ENCODE assay signal across 10 cellular contexts in genomic region chr10:71747808-71748523, GRCh38. TPM values are rescaled to one million over a fixed set of nuclear protein-coding genes. Genes with fewer than 3 reads are reported as not detected.
DNase-seq lines count a peak whose midpoint lies in the region; ATAC-seq, FAIRE-seq and TF ChIP-seq lines count a peak whose summit lies in the region.
"Had no signal": no experiment of that assay in that cellular context is flagged by ENCODE, and none has a peak within 500 bp of the region (broad histone marks: within the 10 kb centered on the region; RNA-seq: fewer than 3 reads in every experiment).

No MANE protein-coding gene starts in this region.

- no peak overlapping the region for H2BK15ac ChIP-seq in mesendoderm (replicated peaks; ENCODE audit: low read depth)

- H3K4me3 ChIP-seq in liver (ENCODE audit: low read depth in 1 of 3, low read length in 3 of 3) (no peak overlapping the region), HepG2 (replicated peaks in 1 of 3; ENCODE audit: insufficient read depth in 1 of 3, low read depth in 2 of 3, low read length in 3 of 3) (no peak overlapping the region), mesendoderm (ENCODE audit: low read length) (no peak overlapping the region)
- H3K4me3 ChIP-seq: thoracic aorta had no signal

- TF ChIP-seq EP300 in HepG2 (IDR thresholded peaks at IDR 0.05; ENCODE audit: low read depth in 2 of 2, low read length in 2 of 2) (no peak), HepG2 (CRISPR knock-in tag; IDR thresholded peaks at IDR 0.05; ENCODE audit: borderline replicate concordance) (no peak)

- no peak overlapping the region for H4K5ac ChIP-seq in mesendoderm (ENCODE audit: low read length)

- TF ChIP-seq POLR2A in HepG2 (IDR thresholded peaks at IDR 0.05; ENCODE audit: insufficient read depth in 1 of 2, low read depth in 2 of 2, low read length in 2 of 2), result no peak

- ATAC-seq in HepG2 (no peak; the same call in 1 of the 3 replicates), GM18909 (IDR thresholded peaks at IDR 0.05; ENCODE audit: poor library complexity, unreplicated experiment) (no peak), GM21515 (IDR thresholded peaks at IDR 0.05; ENCODE audit: unreplicated experiment) (no peak)
- ATAC-seq in activated naive CD8-positive, alpha-beta T cell treated with anti-CD3 and anti-CD28 coated beads, Interleukin-2, amount 10 ng/mL, durations not matched to agents 7 days and 5 days (ENCODE audit: low read depth), result peak; percentile 3

- no TSS peak for BruUV-seq in HepG2 (replicated peaks; lab: Mats Ljungman, UMichigan)

- H3K56ac ChIP-seq in mesendoderm (ENCODE audit: low read length), result peak overlapping the region; percentile 5

- H3K4me1 ChIP-seq in liver (ENCODE audit: control insufficient read depth in 4 of 4, insufficient read depth in 4 of 4, low read length in 3 of 4) (peaks cover 2 to 31% (median 13%) of the 10 kb centered on the region in 4 donors), HepG2 (ENCODE audit: insufficient read depth, low read length) (peaks cover 29% of the 10 kb centered on the region), mesendoderm (ENCODE audit: control insufficient read depth, low read depth, low read length) (no peaks in the 10 kb centered on the region)

- no peak overlapping the region for H2BK5ac ChIP-seq in mesendoderm (ENCODE audit: low read length)

- H3K4me1 Mint-ChIP-seq in activated naive CD8-positive, alpha-beta T cell treated with anti-CD3 and anti-CD28 coated beads, Interleukin-2, amount 10 ng/mL, durations not matched to agents 7 days and 5 days, result peaks cover 90% of the 10 kb centered on the region

- H3K23ac ChIP-seq in mesendoderm (ENCODE audit: low read length), result no peak overlapping the region

- no peaks in the 10 kb centered on the region for H3K9me3 Mint-ChIP-seq in activated naive CD8-positive, alpha-beta T cell treated with anti-CD3 and anti-CD28 coated beads, Interleukin-2, amount 10 ng/mL, durations not matched to agents 7 days and 5 days

- no peak overlapping the region for H3K18ac ChIP-seq in mesendoderm (ENCODE audit: low read length)

- in situ Hi-C loops in HepG2 (cut with HindIII; ENCODE audit: extremely low pct_ligation_motif_present, low pct_unique_long_range_greater_than_20kb) (no loop called here), G401 (cut with HindIII; ENCODE audit: low sequenced_read_pairs) (no loop called here)

- H3K27ac ChIP-seq in liver (ENCODE audit: low read depth in 1 of 2, low read length in 2 of 2) (peak overlapping the region; percentile 73 to 78), HepG2 (ENCODE audit: extremely low read length, insufficient read depth, low read length) (no peak overlapping the region), mesendoderm (ENCODE audit: low read depth, low read length) (no peak overlapping the region)

- H3K79me1 ChIP-seq in mesendoderm (ENCODE audit: low read length), result no peaks in the 10 kb centered on the region

- intact Hi-C loops in HepG2 (cut with micrococcal nuclease; ENCODE audit: unreplicated experiment), result no loop called here

- no peak overlapping the region for H4K8ac ChIP-seq in mesendoderm (ENCODE audit: low read depth, low read length)

- H2AFZ ChIP-seq in HepG2 (ENCODE audit: low read length), result no peak overlapping the region

- POLR2A ChIA-PET in HepG2 (lab: Yijun Ruan, JAX), result no interaction called here
- POLR2A ChIA-PET in activated naive CD8-positive, alpha-beta T cell treated with anti-CD3 and anti-CD28 coated beads, Interleukin-2, amount 10 ng/mL, durations not matched to agents 7 days and 5 days (lab: Charles Lee), result interaction anchor here (1.0 to 14.9 kb wide), 11 partner anchors 8 to 103 kb away, joined by 4 to 341 read pairs (median 15); partner anchors contain the start of genes PSAP and VSIR

- CTCF ChIA-PET in HepG2 (lab: Yijun Ruan, JAX; ENCODE audit: low intra/inter-chr PET ratio, low total read pairs), result no interaction called here

- no peaks in the 10 kb centered on the region for H4K20me1 ChIP-seq in HepG2 (ENCODE audit: insufficient read depth, low read length)

- H3K27me3 Mint-ChIP-seq in activated naive CD8-positive, alpha-beta T cell treated with anti-CD3 and anti-CD28 coated beads, Interleukin-2, amount 10 ng/mL, durations not matched to agents 7 days and 5 days, result no peaks in the 10 kb centered on the region

- H3K36me3 ChIP-seq in liver (ENCODE audit: control insufficient read depth in 4 of 4, insufficient read depth in 3 of 4, low read depth in 1 of 4, low read length in 3 of 4) (peaks cover 0 to 3% (median 0%) of the 10 kb centered on the region in 4 donors), HepG2 (replicated peaks in 1 of 2; ENCODE audit: control insufficient read depth in 1 of 2, insufficient read depth in 2 of 2, low read length in 2 of 2) (no peaks in the 10 kb centered on the region), mesendoderm (ENCODE audit: control insufficient read depth, insufficient read depth, low read length) (no peaks in the 10 kb centered on the region)

- no peak overlapping the region for H2BK120ac ChIP-seq in mesendoderm (ENCODE audit: low read depth, low read length)

- TF ChIP-seq RAD21 in liver (IDR thresholded peaks at IDR 0.05) (no peak), HepG2 (CRISPR knock-in tag; IDR thresholded peaks at IDR 0.05) (no peak)

- H3K27me3 ChIP-seq in liver (ENCODE audit: control insufficient read depth in 4 of 4, insufficient read depth in 4 of 4, low read length in 3 of 4), result no peaks in the 10 kb centered on the region
- H3K27me3 ChIP-seq in HepG2 (ENCODE audit: control insufficient read depth in 1 of 2, insufficient read depth in 2 of 2, low read length in 2 of 2), result peaks cover 1 to 15% of the 10 kb centered on the region in 2 experiments; a peak in 3 of 5 replicates
- H3K27me3 ChIP-seq in mesendoderm (ENCODE audit: insufficient read depth, low read length, poor library complexity), result no peaks in the 10 kb centered on the region

- DNase-seq in HepG2 (ENCODE audit: low spot score) (no peak), mesendoderm (no peak), NCI-H187 treated with DMSO at 0.1 percent for 48 hours (lab: John Stamatoyannopoulos, UW) (no peak), G401 (ENCODE audit: low spot score) (no peak)
- peak; percentile 59 for DNase-seq in activated naive CD8-positive, alpha-beta T cell treated with anti-CD3 and anti-CD28 coated beads, Interleukin-2, amount 10 ng/mL, durations not matched to agents 7 days and 5 days

- H2AK5ac ChIP-seq in mesendoderm (ENCODE audit: low read length), result no peak overlapping the region

- WGBS in liver, result 78% methylated on average over 10 of the region's 10 CpGs
- WGBS in HepG2 (ENCODE audit: low lambda C conversion rate), result 10% methylated on average over 2 of the region's 10 CpGs
- no CpG with 5 or more reads among the region's 10 CpGs for WGBS in mesendoderm (ENCODE audit: extremely low coverage, insufficient coverage, low lambda C conversion rate)

- FAIRE-seq in HepG2 (lab: Jason Lieb, UNC), result no peak

- H3K4me2 ChIP-seq in HepG2 (ENCODE audit: low read depth, low read length), result no peak overlapping the region
- H3K4me2 ChIP-seq in mesendoderm (ENCODE audit: low read length), result no peak overlapping the region

- H3K9ac ChIP-seq in liver (ENCODE audit: low read depth in 1 of 2, low read length in 2 of 2) (no peak overlapping the region), HepG2 (ENCODE audit: insufficient read depth, low read depth, low read length) (no peak overlapping the region), mesendoderm (ENCODE audit: low read length) (no peak overlapping the region)

- peaks cover 17% of the 10 kb centered on the region for H3K36me3 Mint-ChIP-seq in activated naive CD8-positive, alpha-beta T cell treated with anti-CD3 and anti-CD28 coated beads, Interleukin-2, amount 10 ng/mL, durations not matched to agents 7 days and 5 days

- H3K9me3 ChIP-seq in liver (ENCODE audit: control insufficient read depth in 4 of 4, low read length in 3 of 4) (no peaks in the 10 kb centered on the region), HepG2 (ENCODE audit: low read length) (no peaks in the 10 kb centered on the region)
- H3K9me3 ChIP-seq: thoracic aorta had no signal

- H3K4me3 Mint-ChIP-seq in activated naive CD8-positive, alpha-beta T cell treated with anti-CD3 and anti-CD28 coated beads, Interleukin-2, amount 10 ng/mL, durations not matched to agents 7 days and 5 days, result peak overlapping the region; percentile 79

- no peak overlapping the region for H3K4ac ChIP-seq in mesendoderm (ENCODE audit: low read depth, low read length)

- H3K79me2 ChIP-seq in HepG2 (ENCODE audit: insufficient read depth, low read length) (no peaks in the 10 kb centered on the region), mesendoderm (ENCODE audit: control insufficient read depth, insufficient read depth, low read length) (no peaks in the 10 kb centered on the region)

- peak overlapping the region; percentile 97 for H3K27ac Mint-ChIP-seq in activated naive CD8-positive, alpha-beta T cell treated with anti-CD3 and anti-CD28 coated beads, Interleukin-2, amount 10 ng/mL, durations not matched to agents 7 days and 5 days

- TF ChIP-seq CTCF in liver (IDR thresholded peaks at IDR 0.05; ENCODE audit: low read depth, low read length, missing input control) (no peak), HepG2 (CRISPR knock-in tag; IDR thresholded peaks at IDR 0.05) (no peak)

RNA-seq across cellular contexts. Expression of gene VSIR, which starts 25.4 kb away (rescaled TPM):
- total RNA-seq in liver, result 10 to 100 TPM; 11.3 to 12.2 TPM
- 10 to 100 TPM in 1 of 2 donors, 1 to 10 TPM in 1; 7.2 to 10.3 TPM for polyA plus RNA-seq in liver
- total RNA-seq in HepG2 (2016; rRNA removed; fragmentation: Illumina TruSeq; extraction: Trizol), result 0.36 and 0.44 TPM in 2 replicates
- 0.26 TPM in 1 of 2 replicates, not detected in the other for total RNA-seq in HepG2 (2016; cell fraction: cytosol; rRNA removed; fragmentation: Illumina TruSeq; extraction: Trizol; ENCODE audit: low read depth)
- total RNA-seq in HepG2 (2016; cell fraction: insoluble cytoplasmic fraction; rRNA removed; fragmentation: Illumina TruSeq; extraction: Trizol), result 0.41 TPM in 1 of 2 replicates, not detected in the other
- total RNA-seq in HepG2 (2016; cell fraction: membrane; rRNA removed; fragmentation: Illumina TruSeq; extraction: Trizol), result 0.14 TPM in 1 of 2 replicates, not detected in the other
- 0.16 and 0.19 TPM in 2 replicates for total RNA-seq in HepG2 (2016; cell fraction: nucleus; rRNA removed; fragmentation: Illumina TruSeq; extraction: Trizol)
- 3.2 and 3.8 TPM in 2 replicates for polyA plus RNA-seq in HepG2 (2011; rRNA removed)
- polyA plus RNA-seq in HepG2 (2011; cell fraction: cytosol; rRNA removed), result 2.2 and 3.9 TPM in 2 replicates
- 2.1 and 3.3 TPM in 2 replicates for polyA plus RNA-seq in HepG2 (2011; cell fraction: nucleus; rRNA removed)
- 0.35 and 0.81 TPM in 2 replicates for polyA plus RNA-seq in HepG2 (2012)
- polyA plus RNA-seq in HepG2 (2016; cell fraction: cytosol; fragmentation: Illumina TruSeq; extraction: Trizol; ENCODE audit: low read depth), result 0.18 and 0.35 TPM in 2 replicates
- polyA plus RNA-seq in HepG2 (2016; cell fraction: insoluble cytoplasmic fraction; fragmentation: Illumina TruSeq; extraction: Trizol; ENCODE audit: low read depth), result 0.23 TPM in 1 of 2 replicates, not detected in the other
- polyA plus RNA-seq in HepG2 (2016; cell fraction: membrane; fragmentation: Illumina TruSeq; extraction: Trizol; ENCODE audit: low read depth), result 0.14 and 0.38 TPM in 2 replicates
- 0.32 and 1.1 TPM in 2 replicates for polyA plus RNA-seq in HepG2 (2016; cell fraction: nucleus; fragmentation: Illumina TruSeq; extraction: Trizol; ENCODE audit: insufficient read depth, low read depth)
- polyA minus RNA-seq in HepG2 (2011; rRNA and poly(A)+ RNA removed; ENCODE audit: low replicate concordance), result 4.6 and 6.5 TPM in 2 replicates
- polyA minus RNA-seq in HepG2 (2011; cell fraction: cytosol; rRNA and poly(A)+ RNA removed), result 3.0 and 4.5 TPM in 2 replicates
- 1.9 and 2.3 TPM in 2 replicates for polyA minus RNA-seq in HepG2 (2011; cell fraction: nucleus; rRNA and poly(A)+ RNA removed)
- 100 to 1,000 TPM; 124 to 125 TPM for total RNA-seq in activated naive CD8-positive, alpha-beta T cell treated with anti-CD3 and anti-CD28 coated beads, Interleukin-2, amount 10 ng/mL, durations not matched to agents 7 days and 5 days
- polyA plus RNA-seq in mesendoderm (2013, experiment 1 of 2), result 0.01 TPM
- polyA plus RNA-seq in mesendoderm (2013, experiment 2 of 2), result 0.07 TPM
- 1.2 and 1.5 TPM in 2 replicates for total RNA-seq in G401 (2014; rRNA removed; shearing (Covaris generic))

RNA-seq across cellular contexts. Expression of gene C10orf105, which starts 28.4 kb away (rescaled TPM):
- under 1 TPM in 1 of 2 donors, not detected in 1; under 0.01 TPM for total RNA-seq in liver
- polyA plus RNA-seq in liver, result under 1 TPM in 1 of 2 donors, not detected in 1; 0.07 TPM
- total RNA-seq in HepG2 (2016; rRNA removed; fragmentation: Illumina TruSeq; extraction: Trizol), result not detected in 2 replicates
- total RNA-seq in HepG2 (2016; cell fraction: cytosol; rRNA removed; fragmentation: Illumina TruSeq; extraction: Trizol; ENCODE audit: low read depth), result not detected in 2 replicates
- total RNA-seq in HepG2 (2016; cell fraction: insoluble cytoplasmic fraction; rRNA removed; fragmentation: Illumina TruSeq; extraction: Trizol), result not detected in 2 replicates
- total RNA-seq in HepG2 (2016; cell fraction: membrane; rRNA removed; fragmentation: Illumina TruSeq; extraction: Trizol), result not detected in 2 replicates
- total RNA-seq in HepG2 (2016; cell fraction: nucleus; rRNA removed; fragmentation: Illumina TruSeq; extraction: Trizol), result not detected in 2 replicates
- not detected in 2 replicates for polyA plus RNA-seq in HepG2 (2011; rRNA removed)
- not detected in 2 replicates for polyA plus RNA-seq in HepG2 (2011; cell fraction: cytosol; rRNA removed)
- not detected in 2 replicates for polyA plus RNA-seq in HepG2 (2011; cell fraction: nucleus; rRNA removed)
- polyA plus RNA-seq in HepG2 (2012), result not detected in 2 replicates
- polyA plus RNA-seq in HepG2 (2016; cell fraction: cytosol; fragmentation: Illumina TruSeq; extraction: Trizol; ENCODE audit: low read depth), result not detected in 2 replicates
- not detected in 2 replicates for polyA plus RNA-seq in HepG2 (2016; cell fraction: insoluble cytoplasmic fraction; fragmentation: Illumina TruSeq; extraction: Trizol; ENCODE audit: low read depth)
- not detected in 2 replicates for polyA plus RNA-seq in HepG2 (2016; cell fraction: membrane; fragmentation: Illumina TruSeq; extraction: Trizol; ENCODE audit: low read depth)
- not detected in 2 replicates for polyA plus RNA-seq in HepG2 (2016; cell fraction: nucleus; fragmentation: Illumina TruSeq; extraction: Trizol; ENCODE audit: insufficient read depth, low read depth)
- not detected in 2 replicates for polyA minus RNA-seq in HepG2 (2011; rRNA and poly(A)+ RNA removed; ENCODE audit: low replicate concordance)
- not detected in 2 replicates for polyA minus RNA-seq in HepG2 (2011; cell fraction: cytosol; rRNA and poly(A)+ RNA removed)
- polyA minus RNA-seq in HepG2 (2011; cell fraction: nucleus; rRNA and poly(A)+ RNA removed), result not detected in 2 replicates
- total RNA-seq in activated naive CD8-positive, alpha-beta T cell treated with anti-CD3 and anti-CD28 coated beads, Interleukin-2, amount 10 ng/mL, durations not matched to agents 7 days and 5 days, result under 1 TPM; 0.17 to 0.30 TPM
- polyA plus RNA-seq in mesendoderm (2013, experiment 1 of 2), result 0.29 TPM
- 0.25 TPM for polyA plus RNA-seq in mesendoderm (2013, experiment 2 of 2)
- not detected in 2 replicates for total RNA-seq in G401 (2014; rRNA removed; shearing (Covaris generic))
- total RNA-seq: HT1080 had no signal

Comparison
In these comparisons a context has a peak if more than half of its experiments do, and no peak if none do; other contexts are left out.
1. H3K27ac ChIP-seq: peak in liver (2 of 2); none in HepG2 (single experiment) and mesendoderm (single experiment).
2. RNA of gene VSIR, which starts 25.4 kb away (total RNA-seq): 124 to 125 TPM in activated naive CD8-positive, alpha-beta T cell treated with anti-CD3 and anti-CD28 coated beads, Interleukin-2, amount 10 ng/mL, durations not matched to agents 7 days and 5 days; 11.3 to 12.2 TPM in liver, 1.2 to 1.5 TPM in G401 and 0.14 to 0.44 TPM in HepG2; every median in the first group is over 4 times any median in the second.